Comparison of ENCODE assay signal across 9 cellular contexts in genomic region chr11:118914178-118914918, GRCh38. TPM values are rescaled to one million over a fixed set of nuclear protein-coding genes. Genes with fewer than 3 reads are reported as not detected.
DNase-seq lines count a peak whose midpoint lies in the region; ATAC-seq and TF ChIP-seq lines count a peak whose summit lies in the region.
"Had no signal": no experiment of that assay in that cellular context is flagged by ENCODE, and none has a peak within 500 bp of the region (broad histone marks: within the 10 kb centered on the region; RNA-seq: fewer than 3 reads in every experiment).

No MANE protein-coding gene starts in this region.

- H3K4me2 ChIP-seq in H9 (ENCODE audit: insufficient read depth, insufficient read length, low read length): no peak overlapping the region

- no peak for TF ChIP-seq POLR2A in thyroid gland (IDR thresholded peaks at IDR 0.05)

- H3K4me1 Mint-ChIP-seq in H9: peaks cover 71 to 84% of the 10 kb centered on the region in 2 experiments
- peaks cover 66% of the 10 kb centered on the region for H3K4me1 Mint-ChIP-seq in MCF 10A (ENCODE audit: insufficient read depth, unreplicated experiment)

- H4K91ac ChIP-seq in H9 (ENCODE audit: insufficient read length, low read depth, low read length): no peak overlapping the region

- no peak overlapping the region for H2AFZ ChIP-seq in H9 (ENCODE audit: low read length)

- H3K27ac ChIP-seq in H9 (ENCODE audit: insufficient read length, low read depth, low read length): peak overlapping the region; percentile 32
- H3K27ac ChIP-seq in thyroid gland: peak overlapping the region; percentile 97 to 99 (median 97)

- H3K23me2 ChIP-seq in H9 (ENCODE audit: insufficient read length, low read depth, low read length, poor library complexity, severe bottlenecking): peaks cover 16% of the 10 kb centered on the region

- H3K14ac ChIP-seq in H9 (ENCODE audit: insufficient read depth, low read length): peak overlapping the region; percentile 39

- H3K79me2 ChIP-seq in H9 (ENCODE audit: insufficient read depth, low read length): peaks cover 8% of the 10 kb centered on the region; the same call in 1 of the 2 replicates

- no peak overlapping the region for H3K9ac ChIP-seq in H9 (ENCODE audit: extremely low read depth, insufficient read length, low read length)

- CTCF ChIA-PET in MCF 10A (lab: Yijun Ruan, JAX): interaction anchor here (1.2 kb wide), 1 partner anchor 1222 kb away, joined by 3 read pairs; no protein-coding TSS in a partner anchor

- no peak overlapping the region for H3K56ac ChIP-seq in H9 (ENCODE audit: insufficient read length, low read depth, low read length)

- no peaks in the 10 kb centered on the region; a peak in 2 of 5 replicates for H3K9me3 Mint-ChIP-seq in H9
- no peaks in the 10 kb centered on the region for H3K9me3 Mint-ChIP-seq in MCF 10A (ENCODE audit: unreplicated experiment)

- H3K4ac ChIP-seq in H9 (ENCODE audit: low read depth, low read length): no peak overlapping the region

- H4K8ac ChIP-seq in H9 (replicated peaks; ENCODE audit: insufficient read length, low read depth, low read length): no peak overlapping the region

- H3K36me3 ChIP-seq in mucosa of descending colon (ENCODE audit: low read depth) (no peaks in the 10 kb centered on the region), thyroid gland (no peaks in the 10 kb centered on the region)

- TF ChIP-seq CTCF in H9 (conservative IDR thresholded peaks at IDR 0.05): no peak
- TF ChIP-seq CTCF in MCF 10A (IDR thresholded peaks at IDR 0.05; ENCODE audit: unreplicated experiment): no peak
- no peak for TF ChIP-seq CTCF in mucosa of descending colon (IDR thresholded peaks at IDR 0.05)
- TF ChIP-seq CTCF in thyroid gland (IDR thresholded peaks at IDR 0.05): no peak

- H3K27me3 Mint-ChIP-seq in H9 (ENCODE audit: low read depth) (no peaks in the 10 kb centered on the region), MCF 10A (ENCODE audit: insufficient read depth, unreplicated experiment) (no peaks in the 10 kb centered on the region)

- H3K79me1 ChIP-seq in H9 (ENCODE audit: insufficient read depth, low read depth, low read length, poor library complexity, severe bottlenecking): peaks cover 5% of the 10 kb centered on the region

- no peak overlapping the region for H3K23ac ChIP-seq in H9 (ENCODE audit: insufficient read length, low read depth, low read length)

- POLR2A ChIA-PET in MCF 10A (lab: Yijun Ruan, JAX): interaction anchor here (1.4 to 4.3 kb wide), 2 partner anchors 188 to 222 kb away, joined by 4 to 21 read pairs; partner anchors contain the start of gene DPAGT1

- H2BK12ac ChIP-seq in H9 (ENCODE audit: insufficient read length, low read depth, low read length): peak overlapping the region; percentile 10

- BruUV-seq in MCF 10A (replicated peaks; lab: Mats Ljungman, UMichigan): no TSS peak

- H3K4me3 Mint-ChIP-seq in H9: peak overlapping the region in 1 of 2 experiments; percentile 59; a peak in 3 of 5 replicates
- peak overlapping the region; percentile 31 for H3K4me3 Mint-ChIP-seq in MCF 10A (ENCODE audit: unreplicated experiment)

- H3K9me3 ChIP-seq in H9 (ENCODE audit: control insufficient read depth, low read depth, low read length): no peaks in the 10 kb centered on the region
- no peaks in the 10 kb centered on the region for H3K9me3 ChIP-seq in mucosa of descending colon
- no peaks in the 10 kb centered on the region for H3K9me3 ChIP-seq in thyroid gland

- peak overlapping the region; percentile 40 to 93 (median 74); a peak in 4 of 7 replicates for H3K27ac Mint-ChIP-seq in H9
- H3K27ac Mint-ChIP-seq in MCF 10A (ENCODE audit: low read depth, unreplicated experiment): peak overlapping the region; percentile 98

- H3K4me3 ChIP-seq in mucosa of descending colon: no peak overlapping the region
- no peak overlapping the region for H3K4me3 ChIP-seq in thyroid gland (replicated peaks in 1 of 3)

- WGBS in H9 (ENCODE audit: extremely low coverage, insufficient read length, low lambda C conversion rate): no CpG with 5 or more reads among the region's 15 CpGs
- whole genome bisulfite sequencing in thyroid gland, 2 donors: 37 to 38% methylated on average over 8 to 11 of the region's 15 CpGs

- no peak overlapping the region for H2BK120ac ChIP-seq in H9 (ENCODE audit: low read depth, low read length, poor library complexity, severe bottlenecking)

- peaks cover 0 to 12% (median 6%) of the 10 kb centered on the region in 3 experiments; a peak in 4 of 7 replicates for H3K36me3 Mint-ChIP-seq in H9 (ENCODE audit: insufficient read depth in 1 of 3, low read depth in 3 of 3)
- H3K36me3 Mint-ChIP-seq in MCF 10A (ENCODE audit: insufficient read depth, unreplicated experiment): peaks cover 20% of the 10 kb centered on the region

- DNase-seq in H9 (peak; percentile 59), T follicular helper cell (ENCODE audit: low read depth) (peak; percentile 75), MCF 10A (ENCODE audit: unreplicated experiment) (no peak), mucosa of descending colon (peak; percentile 46 to 91 (median 75)), thyroid gland (peak; percentile 65 to 69), SHP77 (lab: John Stamatoyannopoulos, UW) (no peak), COLO829 (ENCODE audit: low spot score) (no peak)

- peak; percentile 21 for ATAC-seq in mucosa of descending colon
- ATAC-seq in GM18517 (IDR thresholded peaks at IDR 0.05; ENCODE audit: unreplicated experiment): no peak

- H4K5ac ChIP-seq in H9 (ENCODE audit: insufficient read length, low read depth, low read length): no peak overlapping the region

- no peak overlapping the region for H2AK5ac ChIP-seq in H9 (ENCODE audit: insufficient read length, low read length)

- no peaks in the 10 kb centered on the region for H4K20me1 ChIP-seq in H9 (ENCODE audit: control insufficient read depth, insufficient read depth, insufficient read length)

- intact Hi-C loops in MCF 10A (cut with micrococcal nuclease): loop anchor here (5.0 kb wide), 1 partner anchor 103 kb away; the partner anchor contains the start of genes RPS25 and TRAPPC4
- intact Hi-C loops in mucosa of descending colon (cut with DNase I, micrococcal nuclease): no loop called here
- intact Hi-C loops in thyroid gland (cut with DNase I): no loop called here

- H3K4me1 ChIP-seq in H9 (ENCODE audit: insufficient read depth, low read length): peaks cover 14% of the 10 kb centered on the region; the same call in 1 of the 2 replicates
- peaks cover 97% of the 10 kb centered on the region for H3K4me1 ChIP-seq in mucosa of descending colon (ENCODE audit: low read depth)
- H3K4me1 ChIP-seq in thyroid gland: peaks cover 98 to 100% of the 10 kb centered on the region in 2 donors

- no peak overlapping the region for H2BK5ac ChIP-seq in H9 (ENCODE audit: insufficient read length, low read length)

- H3T11ph ChIP-seq in H9 (ENCODE audit: low read length): no peak overlapping the region

- no peak overlapping the region for H2BK15ac ChIP-seq in H9 (ENCODE audit: low read depth, low read length)

- no peak overlapping the region for H2BK20ac ChIP-seq in H9 (ENCODE audit: low read depth, low read length, poor library complexity, severe bottlenecking)

- no peak overlapping the region for H3K18ac ChIP-seq in H9 (ENCODE audit: insufficient read length, low read depth, low read length)

- H3K27me3 ChIP-seq in H9 (ENCODE audit: insufficient read depth, low read length) (no peaks in the 10 kb centered on the region), thyroid gland (no peaks in the 10 kb centered on the region)

RNA-seq across cellular contexts. Expression of gene BCL9L, which starts 11.4 kb away (rescaled TPM):
- total RNA-seq in H9 (2021) (74.9 and 78.4 TPM in 2 replicates), MCF 10A (2022) (91.6 and 121 TPM in 2 replicates), mucosa of descending colon (10 to 100 TPM; 28.6 to 70.1 (median 41.7) TPM), thyroid gland (10 to 100 TPM; 13.2 to 26.2 (median 19.4) TPM)

RNA-seq across cellular contexts. Expression of gene CXCR5, which starts 30.7 kb away (rescaled TPM):
- total RNA-seq in H9 (2021): 0.07 and 0.11 TPM in 2 replicates
- total RNA-seq in MCF 10A (2022): not detected in 2 replicates
- total RNA-seq in mucosa of descending colon: under 1 TPM in 2 of 3 donors, not detected in 1; 0.12 to 0.23 TPM
- not detected for total RNA-seq in thyroid gland

RNA-seq across cellular contexts. Expression of gene UPK2, which starts 41.8 kb away (rescaled TPM):
- total RNA-seq in H9 (2021) (0.24 and 0.33 TPM in 2 replicates), MCF 10A (2022) (not detected in 2 replicates), mucosa of descending colon (not detected), thyroid gland (not detected)
- total RNA-seq: activated CD8-positive, alpha-beta memory T cell treated with anti-CD3 and anti-CD28 coated beads for 36 hours had no signal

RNA-seq across cellular contexts. Expression of gene FOXR1, which starts 57.2 kb away (rescaled TPM):
- total RNA-seq in H9 (2021): not detected in 2 replicates
- total RNA-seq in MCF 10A (2022): not detected in 2 replicates
- not detected for total RNA-seq in mucosa of descending colon
- not detected for total RNA-seq in thyroid gland
- total RNA-seq: activated CD8-positive, alpha-beta memory T cell treated with anti-CD3 and anti-CD28 coated beads for 36 hours had no signal

Comparison
In these comparisons a context has a peak if more than half of its experiments do, and no peak if none do; other contexts are left out.
1. DNase-seq: peak in H9 (single experiment), T follicular helper cell (single experiment), mucosa of descending colon (3 of 3) and thyroid gland (2 of 2); none in MCF 10A (single experiment), SHP77 (0 of 2) and COLO829 (single experiment).